Comparison of ENCODE assay signal across 8 cellular contexts in the genomic region with DNA sequence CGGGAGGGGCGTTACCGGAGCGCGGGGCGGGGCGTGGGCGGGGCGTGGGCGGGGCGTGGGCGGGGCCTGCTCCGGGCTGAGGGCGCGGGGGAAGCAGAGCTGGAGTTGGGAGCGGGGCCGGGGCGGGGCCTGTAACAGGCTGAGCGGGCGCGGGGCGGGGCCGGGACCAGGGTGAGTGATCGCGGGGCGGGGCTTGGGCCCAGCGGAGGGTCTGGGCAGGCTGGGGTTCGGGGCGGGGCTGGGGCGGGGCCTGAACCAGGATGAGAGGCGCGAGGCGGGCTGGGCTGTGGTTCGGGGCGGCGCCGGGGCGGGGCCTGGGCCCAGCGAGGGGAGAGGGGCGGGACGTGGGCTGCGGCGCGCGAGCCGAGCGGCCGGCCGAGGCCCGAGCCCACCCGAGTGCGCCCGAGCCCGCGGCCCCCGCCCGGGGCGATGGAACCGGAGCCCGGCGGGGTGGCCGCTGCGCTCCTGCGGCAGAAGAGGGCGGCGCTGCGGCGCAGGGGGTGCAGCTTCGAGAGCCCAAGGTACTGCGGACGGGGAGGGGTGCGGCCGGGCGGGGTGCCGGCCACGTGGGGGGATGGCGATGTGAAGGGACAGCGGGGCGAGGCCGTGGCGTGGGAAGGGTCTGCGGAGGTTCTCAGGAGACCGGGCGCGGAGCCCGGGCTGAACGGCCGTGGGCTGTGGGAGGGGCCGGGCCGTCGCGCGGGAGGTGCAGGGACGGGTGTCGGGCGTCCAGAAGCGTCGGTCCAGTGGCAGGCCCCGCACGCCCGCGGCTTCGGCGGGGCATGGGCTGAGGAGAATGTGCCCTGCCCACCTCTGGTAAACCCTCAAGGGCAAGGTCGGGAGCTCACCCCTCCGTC. TPM values are rescaled to one million over a fixed set of nuclear protein-coding genes. Genes with fewer than 3 reads are reported as not detected.
A peak's percentile ranks its signal among the peaks of the same experiment; 100 is the strongest.
DNase-seq lines count a peak whose midpoint lies in the region; ATAC-seq and TF ChIP-seq lines count a peak whose summit lies in the region.

No MANE protein-coding gene starts in this region.

- H3K4me3 ChIP-seq in adipocyte (ENCODE audit: low read length) (peak overlapping the region; percentile 65), heart left ventricle (peak overlapping the region; percentile 55 to 96 (median 76)), tibial artery (peak overlapping the region; percentile 90 to 95)

- H3K27ac ChIP-seq in heart left ventricle (peak overlapping the region; percentile 66 to 88 (median 82)), tibial artery (peak overlapping the region; percentile 89 to 91)

- TF ChIP-seq CTCF in heart left ventricle (IDR thresholded peaks at IDR 0.05) (peak in 1 of 12 donors; percentile 3), tibial artery (IDR thresholded peaks at IDR 0.05) (no peak)

- 1 to 3% (median 1%) methylated on average over 60 to 106 of the region's 106 CpGs for WGBS in heart left ventricle, 4 donors

- CTCF ChIA-PET in HEK293T (lab: Yijun Ruan, JAX) = interaction anchor here (2.4 kb wide), 1 partner anchor 11 kb away, joined by 15 read pairs; no protein-coding TSS in a partner anchor

- H3K4me1 ChIP-seq in adipocyte (ENCODE audit: control insufficient read depth, insufficient read depth, low read length) (no peaks in the 10 kb centered on the region), heart left ventricle (peaks cover 0 to 25% (median 9%) of the 10 kb centered on the region in 12 donors), tibial artery (peaks cover 0 to 57% (median 23%) of the 10 kb centered on the region in 4 donors)

- no peak overlapping the region for H3K9ac ChIP-seq in adipocyte (ENCODE audit: low read length)

- peak; percentile 97 for DNase-seq in Daoy (ENCODE audit: low read depth)
- peak; percentile 99 for DNase-seq in HEK293T (ENCODE audit: extremely low spot score)
- DNase-seq in NCI-H1105 treated with DMSO at 0.1 percent for 48 hours (lab: John Stamatoyannopoulos, UW) = peak; percentile 85
- DNase-seq in T follicular helper cell (ENCODE audit: low read depth) = peak; percentile 86
- peak; percentile 99 for DNase-seq in adipocyte (ENCODE audit: low read depth)
- DNase-seq in heart left ventricle = peak; percentile 97 to 99 (median 98)
- DNase-seq in pons (ENCODE audit: low spot score) = peak; percentile 89
- DNase-seq in tibial artery = peak; percentile 98 to 99

- peak; percentile 90 to 94 (median 92) for ATAC-seq in heart left ventricle

- H3K27me3 ChIP-seq in adipocyte (replicated peaks; ENCODE audit: control insufficient read depth, insufficient read depth, low read length) (peaks cover 45% of the 10 kb centered on the region), heart left ventricle (no peaks in the 10 kb centered on the region), tibial artery (no peaks in the 10 kb centered on the region)

- H3K36me3 ChIP-seq in adipocyte (ENCODE audit: control insufficient read depth, insufficient read depth, low read length, severe bottlenecking) (no peaks in the 10 kb centered on the region), heart left ventricle (peaks cover 0 to 3% (median 0%) of the 10 kb centered on the region in 9 donors), tibial artery (no peaks in the 10 kb centered on the region)

- H3K9me3 ChIP-seq in adipocyte (ENCODE audit: control insufficient read depth, low read length) (no peaks in the 10 kb centered on the region), heart left ventricle (no peaks in the 10 kb centered on the region), tibial artery (no peaks in the 10 kb centered on the region)

- TF ChIP-seq POLR2A in heart left ventricle (IDR thresholded peaks at IDR 0.05) = no peak

- POLR2A ChIA-PET in HEK293T (lab: Yijun Ruan, JAX) = interaction anchor here (0.6 to 2.0 kb wide), 7 partner anchors 10 to 311 kb away, joined by 3 to 11 read pairs (median 6); partner anchors contain the start of genes LRSAM1, RALGPS1, RPL12 and SLC2A8

- intact Hi-C loops in heart left ventricle (cut with DNase I) = loop anchor here in 7 of 10 donors (2.0 to 10.0 kb wide), 8 partner anchors 57 to 230 kb away; partner anchors contain the start of genes SLC2A8 (in 5 of the 7), LRSAM1 (in 1 of the 7) and RPL12 (in 1 of the 7)
- intact Hi-C loops in tibial artery (cut with DNase I; ENCODE audit: low total_unique reads) = loop anchor here (10.0 kb wide), 1 partner anchor 120 kb away; no protein-coding TSS in a partner anchor

TF ChIP-seq in HEK293T, 16 proteins besides CTCF, POLR2A, EP300 and RAD21:
- TF ChIP-seq CTBP1 (IDR thresholded peaks at IDR 0.05; ENCODE audit: borderline replicate concordance) = no peak
- no peak for TF ChIP-seq FOXK2 (IDR thresholded peaks at IDR 0.05)
- no peak for TF ChIP-seq NFRKB (IDR thresholded peaks at IDR 0.05)
- no peak for TF ChIP-seq BHLHE40 (IDR thresholded peaks at IDR 0.05; ENCODE audit: borderline replicate concordance)
- no peak for TF ChIP-seq ARNT (IDR thresholded peaks at IDR 0.05)
- no peak for TF ChIP-seq FOXA1 (IDR thresholded peaks at IDR 0.05)
- TF ChIP-seq L3MBTL2 (conservative IDR thresholded peaks at IDR 0.05) = peak; percentile 61
- TF ChIP-seq SP1 (IDR thresholded peaks at IDR 0.05) = peak; percentile 98
- TF ChIP-seq ELF4 (IDR thresholded peaks at IDR 0.05) = no peak
- no peak for TF ChIP-seq FOXM1 (IDR thresholded peaks at IDR 0.05; ENCODE audit: borderline replicate concordance)
- TF ChIP-seq TARDBP (IDR thresholded peaks at IDR 0.05) = no peak
- no peak for TF ChIP-seq ZNF384 (IDR thresholded peaks at IDR 0.05)
- TF ChIP-seq, protein P1, sequence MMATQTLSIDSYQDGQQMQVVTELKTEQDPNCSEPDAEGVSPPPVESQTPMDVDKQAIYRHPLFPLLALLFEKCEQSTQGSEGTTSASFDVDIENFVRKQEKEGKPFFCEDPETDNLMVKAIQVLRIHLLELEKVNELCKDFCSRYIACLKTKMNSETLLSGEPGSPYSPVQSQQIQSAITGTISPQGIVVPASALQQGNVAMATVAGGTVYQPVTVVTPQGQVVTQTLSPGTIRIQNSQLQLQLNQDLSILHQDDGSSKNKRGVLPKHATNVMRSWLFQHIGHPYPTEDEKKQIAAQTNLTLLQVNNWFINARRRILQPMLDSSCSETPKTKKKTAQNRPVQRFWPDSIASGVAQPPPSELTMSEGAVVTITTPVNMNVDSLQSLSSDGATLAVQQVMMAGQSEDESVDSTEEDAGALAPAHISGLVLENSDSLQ (IDR thresholded peaks at IDR 0.05) = no peak
- TF ChIP-seq LEF1 (IDR thresholded peaks at IDR 0.05; ENCODE audit: borderline replicate concordance) = no peak
- TF ChIP-seq SUZ12 (IDR thresholded peaks at IDR 0.05) = no peak
- no peak for TF ChIP-seq HDGF (IDR thresholded peaks at IDR 0.05; ENCODE audit: borderline replicate concordance)

RNA-seq across cellular contexts. Expression of gene GARNL3, which starts 39.5 kb away (rescaled TPM):
- total RNA-seq in Daoy (2014; rRNA removed; shearing (Covaris generic)) = 3.5 and 14.0 TPM in 2 replicates
- 10 to 100 TPM; 11.9 to 60.4 (median 26.0) TPM for total RNA-seq in heart left ventricle
- 10 to 100 TPM in 1 of 2 donors, 1 to 10 TPM in 1; 7.1 to 14.9 TPM for polyA plus RNA-seq in heart left ventricle

Comparison
In these comparisons a context has a peak if more than half of its experiments do, and no peak if none do; other contexts are left out.
1. Peak in every context shown above with its lines: DNase-seq, ATAC-seq, H3K4me3 ChIP-seq and H3K27ac ChIP-seq.